ENCODE assay signal across 11 cellular contexts in genomic region chr3:172536993-172537419, GRCh38. TPM values are rescaled to one million over a fixed set of nuclear protein-coding genes. Genes with fewer than 3 reads are reported as not detected.
DNase-seq lines count a peak whose midpoint lies in the region; ATAC-seq and TF ChIP-seq lines count a peak whose summit lies in the region.
"Had no signal": no experiment of that assay in that cellular context is flagged by ENCODE, and none has a peak within 500 bp of the region (broad histone marks: within the 10 kb centered on the region; RNA-seq: fewer than 3 reads in every experiment).

No MANE protein-coding gene starts in this region.

- H3K4me3 ChIP-seq in suprapubic skin = no peak overlapping the region

- H3K27ac ChIP-seq in suprapubic skin = peak overlapping the region; percentile 58

- H3K4me1 ChIP-seq in suprapubic skin = peaks cover 27% of the 10 kb centered on the region

- no peak for DNase-seq in activated T-cell treated with anti-CD3 and anti-CD28 coated beads, Interleukin-2, amount 50 U/mL, for 24 hours
- DNase-seq in activated T-cell treated with anti-CD3 and anti-CD28 coated beads for 4 hours = no peak
- DNase-seq in activated T-cell treated with anti-CD3 and anti-CD28 coated beads, Interleukin-2, amount 50 U/mL, for 72 hours = peak in 1 of 2 donors; percentile 24
- DNase-seq in left colon = no peak
- no peak for DNase-seq in suprapubic skin (ENCODE audit: low spot score in 2 of 2)
- DNase-seq in omental fat pad (ENCODE audit: low spot score) = no peak
- DNase-seq in sciatic nerve (ENCODE audit: low spot score) = no peak
- DNase-seq: EL, NCI-H1694 treated with DMSO at 0.1 percent for 48 hours had no signal

- H3K9me3 ChIP-seq in suprapubic skin = no peaks in the 10 kb centered on the region

- no peaks in the 10 kb centered on the region for H3K27me3 ChIP-seq in suprapubic skin

- ATAC-seq in activated T-cell treated with anti-CD3 and anti-CD28 coated beads, Interleukin-2, amount 50 U/mL, for 72 hours (replicated peaks in 1 of 2) = peak; percentile 76 to 78
- peak; percentile 46 for ATAC-seq in left colon
- no peak for ATAC-seq in omental fat pad (ENCODE audit: low FRiP score)
- no peak for ATAC-seq in sciatic nerve
- ATAC-seq in GM19035 (IDR thresholded peaks at IDR 0.05; ENCODE audit: unreplicated experiment) = no peak

- H3K27me3 Mint-ChIP-seq in activated T-cell treated with anti-CD3 and anti-CD28 coated beads, Interleukin-2, amount 50 U/mL, for 24 hours = no peaks in the 10 kb centered on the region
- H3K27me3 Mint-ChIP-seq in activated T-cell treated with anti-CD3 and anti-CD28 coated beads, Interleukin-2, amount 50 U/mL, for 72 hours (ENCODE audit: low read depth) = no peaks in the 10 kb centered on the region

- TF ChIP-seq POLR2A in suprapubic skin (IDR thresholded peaks at IDR 0.05) = no peak

- 54% methylated on average over 5 of the region's 5 CpGs for WGBS in suprapubic skin

- H3K4me1 Mint-ChIP-seq in activated T-cell treated with anti-CD3 and anti-CD28 coated beads, Interleukin-2, amount 50 U/mL, for 24 hours (ENCODE audit: low read depth) = peaks cover 40% of the 10 kb centered on the region
- peaks cover 51% of the 10 kb centered on the region for H3K4me1 Mint-ChIP-seq in activated T-cell treated with anti-CD3 and anti-CD28 coated beads, Interleukin-2, amount 50 U/mL, for 72 hours (ENCODE audit: low read depth)

- no peaks in the 10 kb centered on the region for H3K9me3 Mint-ChIP-seq in activated T-cell treated with anti-CD3 and anti-CD28 coated beads, Interleukin-2, amount 50 U/mL, for 24 hours
- H3K9me3 Mint-ChIP-seq in activated T-cell treated with anti-CD3 and anti-CD28 coated beads, Interleukin-2, amount 50 U/mL, for 72 hours = no peaks in the 10 kb centered on the region

- intact Hi-C loops in left colon (cut with DNase I, micrococcal nuclease) = no loop called here
- intact Hi-C loops in sciatic nerve (cut with DNase I) = no loop called here

- H3K4me3 Mint-ChIP-seq in activated T-cell treated with anti-CD3 and anti-CD28 coated beads, Interleukin-2, amount 50 U/mL, for 24 hours = no peak overlapping the region
- H3K4me3 Mint-ChIP-seq in activated T-cell treated with anti-CD3 and anti-CD28 coated beads, Interleukin-2, amount 50 U/mL, for 72 hours = peak overlapping the region; percentile 69 to 74

- no peaks in the 10 kb centered on the region for H3K36me3 Mint-ChIP-seq in activated T-cell treated with anti-CD3 and anti-CD28 coated beads, Interleukin-2, amount 50 U/mL, for 24 hours (ENCODE audit: low read depth)
- peaks cover 0 to 11% of the 10 kb centered on the region in 2 donors for H3K36me3 Mint-ChIP-seq in activated T-cell treated with anti-CD3 and anti-CD28 coated beads, Interleukin-2, amount 50 U/mL, for 72 hours (ENCODE audit: insufficient read depth in 2 of 2)

- TF ChIP-seq CTCF in suprapubic skin (IDR thresholded peaks at IDR 0.05) (no peak), omental fat pad (IDR thresholded peaks at IDR 0.05) (no peak)

- no peaks in the 10 kb centered on the region for H3K36me3 ChIP-seq in suprapubic skin

- no peak for TF ChIP-seq EP300 in suprapubic skin (IDR thresholded peaks at IDR 0.05)

- peak overlapping the region; percentile 78 for H3K27ac Mint-ChIP-seq in activated T-cell treated with anti-CD3 and anti-CD28 coated beads, Interleukin-2, amount 50 U/mL, for 24 hours
- H3K27ac Mint-ChIP-seq in activated T-cell treated with anti-CD3 and anti-CD28 coated beads, Interleukin-2, amount 50 U/mL, for 72 hours = peak overlapping the region; percentile 93

RNA-seq across cellular contexts. Expression of gene TNFSF10, which starts 13.8 kb away (rescaled TPM):
- 10 to 100 TPM; 30.3 to 44.0 TPM for total RNA-seq in activated T-cell treated with anti-CD3 and anti-CD28 coated beads, Interleukin-2, amount 50 U/mL, for 72 hours
- total RNA-seq in left colon (100 to 1,000 TPM in 1 of 2 donors, 10 to 100 TPM in 1; 94.2 to 136 TPM), suprapubic skin (10 to 100 TPM; 56.7 to 88.7 (median 66.3) TPM), omental fat pad (100 to 1,000 TPM in 2 of 4 donors, 10 to 100 TPM in 2; 23.8 to 220 (median 121) TPM), sciatic nerve (36.5 TPM)
- total RNA-seq: myocyte had no signal

Comparison
In these comparisons a context has a peak if more than half of its experiments do, and no peak if none do; other contexts are left out.
1. ATAC-seq: peak in activated T-cell treated with anti-CD3 and anti-CD28 coated beads, Interleukin-2, amount 50 U/mL, for 72 hours (2 of 2) and left colon (single experiment); none in omental fat pad (single experiment), sciatic nerve (single experiment) and GM19035 (single experiment).